ENCODE assay signal across 2 cellular contexts in the genomic region with DNA sequence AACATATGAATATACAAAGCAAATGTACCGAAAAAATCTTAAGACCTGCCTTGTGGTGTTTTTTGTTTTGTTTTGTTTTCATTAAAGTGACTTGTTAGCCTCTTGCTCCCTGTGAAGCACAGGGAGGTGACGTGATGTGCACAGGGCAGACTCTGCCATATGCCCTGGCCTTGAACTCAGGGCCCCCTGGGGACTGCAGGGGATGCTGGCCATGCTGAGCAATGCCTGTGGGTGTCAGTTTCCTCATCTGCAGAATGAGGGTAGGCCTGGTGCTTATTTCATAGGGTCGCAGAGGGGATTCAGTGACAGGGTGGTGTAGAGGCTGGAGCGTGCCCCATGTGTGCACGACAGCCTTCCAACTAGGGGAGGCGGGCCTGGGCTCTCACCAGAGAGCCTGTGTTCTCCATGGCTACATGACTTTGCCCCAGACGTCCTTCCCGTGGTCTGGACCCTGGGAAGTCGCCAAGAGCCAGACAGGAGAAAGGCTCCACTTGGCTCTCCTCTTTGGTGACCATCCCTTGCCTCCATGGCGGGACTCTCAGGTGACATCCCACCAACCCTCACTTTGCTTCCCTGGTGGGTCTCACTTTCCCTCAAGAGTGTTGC.
TF ChIP-seq lines count a peak whose summit lies in the region.

No MANE protein-coding gene starts in this region.

TF ChIP-seq in HepG2, 621 proteins besides CTCF, POLR2A, EP300 and RAD21 (continues in another document):
- TF ChIP-seq NR2F6 (IDR thresholded peaks at IDR 0.05): no peak
- 0 out of 2 replicates have a peak, but pooled peaks have one; percentile 22 for TF ChIP-seq NR2F6 (CRISPR knock-in tag; IDR thresholded peaks at IDR 0.05)
- TF ChIP-seq, protein P1, sequence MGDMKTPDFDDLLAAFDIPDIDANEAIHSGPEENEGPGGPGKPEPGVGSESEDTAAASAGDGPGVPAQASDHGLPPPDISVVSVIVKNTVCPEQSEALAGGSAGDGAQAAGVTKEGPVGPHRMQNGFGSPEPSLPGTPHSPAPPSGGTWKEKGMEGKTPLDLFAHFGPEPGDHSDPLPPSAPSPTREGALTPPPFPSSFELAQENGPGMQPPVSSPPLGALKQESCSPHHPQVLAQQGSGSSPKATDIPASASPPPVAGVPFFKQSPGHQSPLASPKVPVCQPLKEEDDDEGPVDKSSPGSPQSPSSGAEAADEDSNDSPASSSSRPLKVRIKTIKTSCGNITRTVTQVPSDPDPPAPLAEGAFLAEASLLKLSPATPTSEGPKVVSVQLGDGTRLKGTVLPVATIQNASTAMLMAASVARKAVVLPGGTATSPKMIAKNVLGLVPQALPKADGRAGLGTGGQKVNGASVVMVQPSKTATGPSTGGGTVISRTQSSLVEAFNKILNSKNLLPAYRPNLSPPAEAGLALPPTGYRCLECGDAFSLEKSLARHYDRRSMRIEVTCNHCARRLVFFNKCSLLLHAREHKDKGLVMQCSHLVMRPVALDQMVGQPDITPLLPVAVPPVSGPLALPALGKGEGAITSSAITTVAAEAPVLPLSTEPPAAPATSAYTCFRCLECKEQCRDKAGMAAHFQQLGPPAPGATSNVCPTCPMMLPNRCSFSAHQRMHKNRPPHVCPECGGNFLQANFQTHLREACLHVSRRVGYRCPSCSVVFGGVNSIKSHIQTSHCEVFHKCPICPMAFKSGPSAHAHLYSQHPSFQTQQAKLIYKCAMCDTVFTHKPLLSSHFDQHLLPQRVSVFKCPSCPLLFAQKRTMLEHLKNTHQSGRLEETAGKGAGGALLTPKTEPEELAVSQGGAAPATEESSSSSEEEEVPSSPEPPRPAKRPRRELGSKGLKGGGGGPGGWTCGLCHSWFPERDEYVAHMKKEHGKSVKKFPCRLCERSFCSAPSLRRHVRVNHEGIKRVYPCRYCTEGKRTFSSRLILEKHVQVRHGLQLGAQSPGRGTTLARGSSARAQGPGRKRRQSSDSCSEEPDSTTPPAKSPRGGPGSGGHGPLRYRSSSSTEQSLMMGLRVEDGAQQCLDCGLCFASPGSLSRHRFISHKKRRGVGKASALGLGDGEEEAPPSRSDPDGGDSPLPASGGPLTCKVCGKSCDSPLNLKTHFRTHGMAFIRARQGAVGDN (CRISPR knock-in tag; IDR thresholded peaks at IDR 0.05): peak; percentile 44
- TF ChIP-seq RARA (CRISPR knock-in tag; IDR thresholded peaks at IDR 0.05): peak; percentile 94
- no peak for TF ChIP-seq SIN3B (IDR thresholded peaks at IDR 0.05; ENCODE audit: low read length)
- TF ChIP-seq ZBTB1 (CRISPR knock-in tag; IDR thresholded peaks at IDR 0.05; ENCODE audit: borderline replicate concordance): no peak
- TF ChIP-seq ZNF746 (CRISPR knock-in tag; IDR thresholded peaks at IDR 0.05): no peak
- TF ChIP-seq RXRA (CRISPR knock-in tag; IDR thresholded peaks at IDR 0.05): peak; percentile 64; the same call in 1 of the 2 replicates
- no peak for TF ChIP-seq ARNT2 (CRISPR knock-in tag; IDR thresholded peaks at IDR 0.05; ENCODE audit: low read depth)
- no peak for TF ChIP-seq ZNF780A (CRISPR knock-in tag; IDR thresholded peaks at IDR 0.05)
- TF ChIP-seq, protein P2, sequence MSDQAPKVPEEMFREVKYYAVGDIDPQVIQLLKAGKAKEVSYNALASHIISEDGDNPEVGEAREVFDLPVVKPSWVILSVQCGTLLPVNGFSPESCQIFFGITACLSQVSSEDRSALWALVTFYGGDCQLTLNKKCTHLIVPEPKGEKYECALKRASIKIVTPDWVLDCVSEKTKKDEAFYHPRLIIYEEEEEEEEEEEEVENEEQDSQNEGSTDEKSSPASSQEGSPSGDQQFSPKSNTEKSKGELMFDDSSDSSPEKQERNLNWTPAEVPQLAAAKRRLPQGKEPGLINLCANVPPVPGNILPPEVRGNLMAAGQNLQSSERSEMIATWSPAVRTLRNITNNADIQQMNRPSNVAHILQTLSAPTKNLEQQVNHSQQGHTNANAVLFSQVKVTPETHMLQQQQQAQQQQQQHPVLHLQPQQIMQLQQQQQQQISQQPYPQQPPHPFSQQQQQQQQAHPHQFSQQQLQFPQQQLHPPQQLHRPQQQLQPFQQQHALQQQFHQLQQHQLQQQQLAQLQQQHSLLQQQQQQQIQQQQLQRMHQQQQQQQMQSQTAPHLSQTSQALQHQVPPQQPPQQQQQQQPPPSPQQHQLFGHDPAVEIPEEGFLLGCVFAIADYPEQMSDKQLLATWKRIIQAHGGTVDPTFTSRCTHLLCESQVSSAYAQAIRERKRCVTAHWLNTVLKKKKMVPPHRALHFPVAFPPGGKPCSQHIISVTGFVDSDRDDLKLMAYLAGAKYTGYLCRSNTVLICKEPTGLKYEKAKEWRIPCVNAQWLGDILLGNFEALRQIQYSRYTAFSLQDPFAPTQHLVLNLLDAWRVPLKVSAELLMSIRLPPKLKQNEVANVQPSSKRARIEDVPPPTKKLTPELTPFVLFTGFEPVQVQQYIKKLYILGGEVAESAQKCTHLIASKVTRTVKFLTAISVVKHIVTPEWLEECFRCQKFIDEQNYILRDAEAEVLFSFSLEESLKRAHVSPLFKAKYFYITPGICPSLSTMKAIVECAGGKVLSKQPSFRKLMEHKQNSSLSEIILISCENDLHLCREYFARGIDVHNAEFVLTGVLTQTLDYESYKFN (CRISPR knock-in tag; conservative IDR thresholded peaks at IDR 0.05): 0 out of 2 replicates have a peak, but pooled peaks have one; percentile 19
- no peak for TF ChIP-seq CHD4 (IDR thresholded peaks at IDR 0.05; ENCODE audit: borderline replicate concordance, low read length)
- TF ChIP-seq NRL (CRISPR knock-in tag; IDR thresholded peaks at IDR 0.05; ENCODE audit: borderline replicate concordance): no peak
- TF ChIP-seq ZFP36 (IDR thresholded peaks at IDR 0.05; ENCODE audit: borderline replicate concordance, low read depth, low read length, partially characterized antibody): no peak
- peak; percentile 29; the same call in 1 of the 2 replicates for TF ChIP-seq HNF4A (CRISPR knock-in tag; IDR thresholded peaks at IDR 0.05)
- TF ChIP-seq CHD2 (IDR thresholded peaks at IDR 0.05; ENCODE audit: low read depth, low read length): no peak
- TF ChIP-seq ZNF337 (CRISPR knock-in tag; IDR thresholded peaks at IDR 0.05; ENCODE audit: borderline replicate concordance, low read depth): no peak
- TF ChIP-seq SKI (IDR thresholded peaks at IDR 0.05; ENCODE audit: partially characterized antibody): peak; percentile 12
- TF ChIP-seq, protein P3, sequence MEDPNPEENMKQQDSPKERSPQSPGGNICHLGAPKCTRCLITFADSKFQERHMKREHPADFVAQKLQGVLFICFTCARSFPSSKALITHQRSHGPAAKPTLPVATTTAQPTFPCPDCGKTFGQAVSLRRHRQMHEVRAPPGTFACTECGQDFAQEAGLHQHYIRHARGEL (CRISPR knock-in tag; IDR thresholded peaks at IDR 0.05): no peak
- no peak for TF ChIP-seq MEF2D (CRISPR knock-in tag; IDR thresholded peaks at IDR 0.05)

TF ChIP-seq in WTC11, 78 proteins besides CTCF, POLR2A, EP300 and RAD21 (continued from another document):
- TF ChIP-seq, protein P4, sequence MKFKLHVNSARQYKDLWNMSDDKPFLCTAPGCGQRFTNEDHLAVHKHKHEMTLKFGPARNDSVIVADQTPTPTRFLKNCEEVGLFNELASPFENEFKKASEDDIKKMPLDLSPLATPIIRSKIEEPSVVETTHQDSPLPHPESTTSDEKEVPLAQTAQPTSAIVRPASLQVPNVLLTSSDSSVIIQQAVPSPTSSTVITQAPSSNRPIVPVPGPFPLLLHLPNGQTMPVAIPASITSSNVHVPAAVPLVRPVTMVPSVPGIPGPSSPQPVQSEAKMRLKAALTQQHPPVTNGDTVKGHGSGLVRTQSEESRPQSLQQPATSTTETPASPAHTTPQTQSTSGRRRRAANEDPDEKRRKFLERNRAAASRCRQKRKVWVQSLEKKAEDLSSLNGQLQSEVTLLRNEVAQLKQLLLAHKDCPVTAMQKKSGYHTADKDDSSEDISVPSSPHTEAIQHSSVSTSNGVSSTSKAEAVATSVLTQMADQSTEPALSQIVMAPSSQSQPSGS (CRISPR knock-in tag; IDR thresholded peaks at IDR 0.05; ENCODE audit: borderline replicate concordance, low read depth): no peak
- TF ChIP-seq, protein P5, sequence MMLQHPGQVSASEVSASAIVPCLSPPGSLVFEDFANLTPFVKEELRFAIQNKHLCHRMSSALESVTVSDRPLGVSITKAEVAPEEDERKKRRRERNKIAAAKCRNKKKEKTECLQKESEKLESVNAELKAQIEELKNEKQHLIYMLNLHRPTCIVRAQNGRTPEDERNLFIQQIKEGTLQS (CRISPR knock-in tag; conservative IDR thresholded peaks at IDR 0.05): no peak
- no peak for TF ChIP-seq NFYB (CRISPR knock-in tag; conservative IDR thresholded peaks at IDR 0.05; ENCODE audit: low read depth)
- no peak for TF ChIP-seq TP53 (CRISPR knock-in tag; IDR thresholded peaks at IDR 0.05)
- no peak for TF ChIP-seq ELF4 (CRISPR knock-in tag; IDR thresholded peaks at IDR 0.05; ENCODE audit: low read depth)
